ENCODE assay signal across 25 cellular contexts in genomic region chr19:1144741-1145140, GRCh38. TPM values are rescaled to one million over a fixed set of nuclear protein-coding genes. Genes with fewer than 3 reads are reported as not detected.
DNase-seq lines count a peak whose midpoint lies in the region; ATAC-seq and TF ChIP-seq lines count a peak whose summit lies in the region.
"Had no signal": no experiment of that assay in that cellular context is flagged by ENCODE, and none has a peak within 500 bp of the region (broad histone marks: within the 10 kb centered on the region; RNA-seq: fewer than 3 reads in every experiment).

No MANE protein-coding gene starts in this region.

- H3K36me3 ChIP-seq in mucosa of descending colon (ENCODE audit: low read depth), result no peaks in the 10 kb centered on the region

- DNase-seq in activated naive CD4-positive, alpha-beta T cell treated with anti-CD3 and anti-CD28 coated beads, Interleukin-2, amount 10 ng/mL, durations not matched to agents 7 days and 5 days, result no peak
- DNase-seq in activated naive CD4-positive, alpha-beta T cell treated with anti-CD3 and anti-CD28 coated beads, Interleukin-2, amount 50 U/mL, for 16 hours, result no peak
- DNase-seq in H9 (no peak), nephron progenitor cell (no peak), NCI-H524 (lab: John Stamatoyannopoulos, UW) (no peak), mucosa of descending colon (no peak)
- DNase-seq in activated naive CD8-positive, alpha-beta T cell treated with anti-CD3 and anti-CD28 coated beads, Interleukin-2, amount 10 ng/mL, durations not matched to agents 7 days and 5 days, result no peak
- DNase-seq in stimulated activated CD4-positive, alpha-beta T cell treated with anti-CD3 and anti-CD28 coated beads, Interleukin-1b, Interleukin-23, amount 100 ng/mL, for 48 hours, result no peak
- DNase-seq: brain microvascular endothelial cell; colonic mucosa; effector memory CD8-positive, alpha-beta T cell; foreskin keratinocyte; left colon; mesenchymal stem cell; NCI-H2029 treated with DMSO at 0.1 percent for 48 hours; NCI-H345; NCI-H82; stimulated activated CD4-positive, alpha-beta T cell treated with anti-CD3 and anti-CD28 coated beads, Interleukin-4, amount 100 ng/mL, for 24 hours; stomach had no signal

- no peaks in the 10 kb centered on the region for H3K4me1 ChIP-seq in H9 (ENCODE audit: insufficient read depth, low read length)
- H3K4me1 ChIP-seq in mucosa of descending colon (ENCODE audit: low read depth), result no peaks in the 10 kb centered on the region
- H3K4me1 ChIP-seq: BLaER1, colonic mucosa, foreskin keratinocyte, HAP-1, pancreas had no signal

- no peak overlapping the region for H2AK5ac ChIP-seq in H9 (ENCODE audit: insufficient read length, low read length)

- H3T11ph ChIP-seq in H9 (ENCODE audit: low read length), result no peak overlapping the region

- H3K4ac ChIP-seq in H9 (ENCODE audit: low read depth, low read length), result no peak overlapping the region

- no peak overlapping the region for H4K8ac ChIP-seq in H9 (replicated peaks; ENCODE audit: insufficient read length, low read depth, low read length)

- H2BK12ac ChIP-seq in H9 (ENCODE audit: insufficient read length, low read depth, low read length), result no peak overlapping the region

- H3K9me3 ChIP-seq in H9 (ENCODE audit: control insufficient read depth, low read depth, low read length), result no peaks in the 10 kb centered on the region
- H3K9me3 ChIP-seq in mucosa of descending colon, result no peaks in the 10 kb centered on the region
- H3K9me3 ChIP-seq: colonic mucosa, HAP-1, pancreas, stomach, tibial nerve had no signal

- no peak overlapping the region for H3K56ac ChIP-seq in H9 (ENCODE audit: insufficient read length, low read depth, low read length)

- no peaks in the 10 kb centered on the region for H4K20me1 ChIP-seq in H9 (ENCODE audit: control insufficient read depth, insufficient read depth, insufficient read length)

- no peak overlapping the region for H3K14ac ChIP-seq in H9 (ENCODE audit: insufficient read depth, low read length)

- ATAC-seq in activated naive CD8-positive, alpha-beta T cell treated with anti-CD3 and anti-CD28 coated beads, Interleukin-2, amount 10 ng/mL, durations not matched to agents 7 days and 5 days (ENCODE audit: low read depth), result no peak
- ATAC-seq in mucosa of descending colon, result no peak
- ATAC-seq: activated CD4-positive, CD25-positive, alpha-beta regulatory T cell treated with anti-CD3 and anti-CD28 coated beads, Interleukin-2, amount 50 U/mL, for 24 hours; effector memory CD8-positive, alpha-beta T cell; esophagus mucosa; foreskin keratinocyte; left colon; pancreas had no signal

- no peak overlapping the region for H3K9ac ChIP-seq in H9 (ENCODE audit: extremely low read depth, insufficient read length, low read length)
- H3K9ac ChIP-seq: BLaER1 had no signal

- no peak overlapping the region for H3K4me3 ChIP-seq in mucosa of descending colon
- H3K4me3 ChIP-seq: BLaER1, colonic mucosa, HAP-1, pancreas, stomach, tibial nerve had no signal

- no peaks in the 10 kb centered on the region for H3K27me3 ChIP-seq in H9 (ENCODE audit: insufficient read depth, low read length)
- H3K27me3 ChIP-seq: BLaER1, brain microvascular endothelial cell, colonic mucosa, foreskin keratinocyte, pancreas, stomach, tibial nerve had no signal

- intact Hi-C loops in mucosa of descending colon (cut with DNase I, micrococcal nuclease), result no loop called here

- H3K9me3 Mint-ChIP-seq in activated naive CD4-positive, alpha-beta T cell treated with anti-CD3 and anti-CD28 coated beads, Interleukin-2, amount 10 ng/mL, durations not matched to agents 7 days and 5 days, result peaks cover 2% of the 10 kb centered on the region
- peaks cover 0 to 4% of the 10 kb centered on the region in 2 experiments; a peak in 2 of 5 replicates for H3K9me3 Mint-ChIP-seq in H9
- peaks cover 4% of the 10 kb centered on the region for H3K9me3 Mint-ChIP-seq in activated naive CD8-positive, alpha-beta T cell treated with anti-CD3 and anti-CD28 coated beads, Interleukin-2, amount 10 ng/mL, durations not matched to agents 7 days and 5 days
- H3K9me3 Mint-ChIP-seq in nephron progenitor cell, result peaks cover 19% of the 10 kb centered on the region

- H3K27me3 Mint-ChIP-seq in activated naive CD4-positive, alpha-beta T cell treated with anti-CD3 and anti-CD28 coated beads, Interleukin-2, amount 10 ng/mL, durations not matched to agents 7 days and 5 days, result no peaks in the 10 kb centered on the region
- H3K27me3 Mint-ChIP-seq in H9 (ENCODE audit: low read depth) (no peaks in the 10 kb centered on the region), nephron progenitor cell (ENCODE audit: low read depth, poor library complexity) (no peaks in the 10 kb centered on the region)
- no peaks in the 10 kb centered on the region for H3K27me3 Mint-ChIP-seq in activated naive CD8-positive, alpha-beta T cell treated with anti-CD3 and anti-CD28 coated beads, Interleukin-2, amount 10 ng/mL, durations not matched to agents 7 days and 5 days
- H3K27me3 Mint-ChIP-seq: effector memory CD8-positive, alpha-beta T cell had no signal

- H2BK15ac ChIP-seq in H9 (ENCODE audit: low read depth, low read length), result no peak overlapping the region

- TF ChIP-seq CTCF in H9 (conservative IDR thresholded peaks at IDR 0.05) (no peak), nephron progenitor cell (IDR thresholded peaks at IDR 0.05) (no peak), mucosa of descending colon (IDR thresholded peaks at IDR 0.05) (no peak)

- CTCF ChIA-PET in activated naive CD4-positive, alpha-beta T cell treated with anti-CD3 and anti-CD28 coated beads, Interleukin-2, amount 10 ng/mL, durations not matched to agents 7 days and 5 days (lab: Charles Lee), result no interaction called here

- no peak overlapping the region for H3K23ac ChIP-seq in H9 (ENCODE audit: insufficient read length, low read depth, low read length)

- POLR2A ChIA-PET in activated naive CD8-positive, alpha-beta T cell treated with anti-CD3 and anti-CD28 coated beads, Interleukin-2, amount 10 ng/mL, durations not matched to agents 7 days and 5 days (lab: Charles Lee), result no interaction called here

- no peaks in the 10 kb centered on the region for H3K79me2 ChIP-seq in H9 (ENCODE audit: insufficient read depth, low read length)

- no peak overlapping the region for H3K4me3 Mint-ChIP-seq in activated naive CD4-positive, alpha-beta T cell treated with anti-CD3 and anti-CD28 coated beads, Interleukin-2, amount 10 ng/mL, durations not matched to agents 7 days and 5 days
- H3K4me3 Mint-ChIP-seq in H9, result no peak overlapping the region
- no peak overlapping the region for H3K4me3 Mint-ChIP-seq in activated naive CD8-positive, alpha-beta T cell treated with anti-CD3 and anti-CD28 coated beads, Interleukin-2, amount 10 ng/mL, durations not matched to agents 7 days and 5 days
- peak overlapping the region; percentile 52 for H3K4me3 Mint-ChIP-seq in nephron progenitor cell
- H3K4me3 Mint-ChIP-seq: effector memory CD8-positive, alpha-beta T cell had no signal

- peaks cover 37% of the 10 kb centered on the region for H3K36me3 Mint-ChIP-seq in activated naive CD4-positive, alpha-beta T cell treated with anti-CD3 and anti-CD28 coated beads, Interleukin-2, amount 10 ng/mL, durations not matched to agents 7 days and 5 days
- H3K36me3 Mint-ChIP-seq in H9 (ENCODE audit: insufficient read depth in 1 of 3, low read depth in 3 of 3) (peaks cover 27 to 36% (median 35%) of the 10 kb centered on the region in 3 experiments), nephron progenitor cell (ENCODE audit: low read depth) (peaks cover 50% of the 10 kb centered on the region)
- peaks cover 32% of the 10 kb centered on the region for H3K36me3 Mint-ChIP-seq in activated naive CD8-positive, alpha-beta T cell treated with anti-CD3 and anti-CD28 coated beads, Interleukin-2, amount 10 ng/mL, durations not matched to agents 7 days and 5 days

- H2BK120ac ChIP-seq in H9 (ENCODE audit: low read depth, low read length, poor library complexity, severe bottlenecking), result no peak overlapping the region

- no peaks in the 10 kb centered on the region for H3K4me1 Mint-ChIP-seq in activated naive CD4-positive, alpha-beta T cell treated with anti-CD3 and anti-CD28 coated beads, Interleukin-2, amount 10 ng/mL, durations not matched to agents 7 days and 5 days
- peaks cover 0 to 18% of the 10 kb centered on the region in 2 experiments; a peak in 2 of 4 replicates for H3K4me1 Mint-ChIP-seq in H9
- H3K4me1 Mint-ChIP-seq in activated naive CD8-positive, alpha-beta T cell treated with anti-CD3 and anti-CD28 coated beads, Interleukin-2, amount 10 ng/mL, durations not matched to agents 7 days and 5 days, result no peaks in the 10 kb centered on the region
- H3K4me1 Mint-ChIP-seq in nephron progenitor cell, result peaks cover 30% of the 10 kb centered on the region

- peak overlapping the region; percentile 67 for H3K27ac Mint-ChIP-seq in activated naive CD4-positive, alpha-beta T cell treated with anti-CD3 and anti-CD28 coated beads, Interleukin-2, amount 10 ng/mL, durations not matched to agents 7 days and 5 days
- H3K27ac Mint-ChIP-seq in H9 (peak overlapping the region; percentile 7 to 78 (median 46); a peak in 5 of 7 replicates), nephron progenitor cell (peak overlapping the region; percentile 95)
- peak overlapping the region; percentile 34 for H3K27ac Mint-ChIP-seq in activated naive CD8-positive, alpha-beta T cell treated with anti-CD3 and anti-CD28 coated beads, Interleukin-2, amount 10 ng/mL, durations not matched to agents 7 days and 5 days

- H3K79me1 ChIP-seq in H9 (ENCODE audit: insufficient read depth, low read depth, low read length, poor library complexity, severe bottlenecking), result no peaks in the 10 kb centered on the region

- H2AFZ ChIP-seq in H9 (ENCODE audit: low read length), result no peak overlapping the region

- no peak overlapping the region for H4K91ac ChIP-seq in H9 (ENCODE audit: insufficient read length, low read depth, low read length)

- no peak overlapping the region for H2BK5ac ChIP-seq in H9 (ENCODE audit: insufficient read length, low read length)

- no peak overlapping the region for H4K5ac ChIP-seq in H9 (ENCODE audit: insufficient read length, low read depth, low read length)

- WGBS in H9 (ENCODE audit: extremely low coverage, insufficient read length, low lambda C conversion rate), result no CpG with 5 or more reads among the region's 1 CpG

- H3K27ac ChIP-seq in H9 (ENCODE audit: insufficient read length, low read depth, low read length), result no peak overlapping the region
- H3K27ac ChIP-seq: BLaER1, brain microvascular endothelial cell, colonic mucosa, foreskin keratinocyte, pancreas, stomach, tibial nerve had no signal

- H3K23me2 ChIP-seq in H9 (ENCODE audit: insufficient read length, low read depth, low read length, poor library complexity, severe bottlenecking), result no peaks in the 10 kb centered on the region

- no peak overlapping the region for H3K18ac ChIP-seq in H9 (ENCODE audit: insufficient read length, low read depth, low read length)

- no peak overlapping the region for H3K4me2 ChIP-seq in H9 (ENCODE audit: insufficient read depth, insufficient read length, low read length)
- H3K4me2 ChIP-seq: BLaER1 had no signal

- no peak overlapping the region for H2BK20ac ChIP-seq in H9 (ENCODE audit: low read depth, low read length, poor library complexity, severe bottlenecking)

RNA-seq across cellular contexts. Expression of gene SBNO2, which starts 29.3 kb away (rescaled TPM):
- total RNA-seq in H9 (2021) (41.3 and 46.3 TPM in 2 replicates), mucosa of descending colon (10 to 100 TPM; 58.0 to 86.6 (median 74.6) TPM)
- 10 to 100 TPM; 77.7 to 90.6 TPM for total RNA-seq in activated naive CD8-positive, alpha-beta T cell treated with anti-CD3 and anti-CD28 coated beads, Interleukin-2, amount 10 ng/mL, durations not matched to agents 7 days and 5 days

RNA-seq across cellular contexts. Expression of gene GPX4, which starts 40.9 kb away (rescaled TPM):
- 355 and 363 TPM in 2 replicates for total RNA-seq in H9 (2021)
- total RNA-seq in activated naive CD8-positive, alpha-beta T cell treated with anti-CD3 and anti-CD28 coated beads, Interleukin-2, amount 10 ng/mL, durations not matched to agents 7 days and 5 days, result 100 to 1,000 TPM; 194 to 206 TPM
- total RNA-seq in mucosa of descending colon, result 100 to 1,000 TPM; 126 to 187 (median 144) TPM

RNA-seq across cellular contexts. Expression of gene POLR2E, which starts 49.6 kb away (rescaled TPM):
- total RNA-seq in H9 (2021) (261 and 272 TPM in 2 replicates), mucosa of descending colon (100 to 1,000 TPM; 108 to 138 (median 133) TPM)
- total RNA-seq in activated naive CD8-positive, alpha-beta T cell treated with anti-CD3 and anti-CD28 coated beads, Interleukin-2, amount 10 ng/mL, durations not matched to agents 7 days and 5 days, result 100 to 1,000 TPM; 142 to 163 TPM

Comparison
In these comparisons a context has a peak if more than half of its experiments do, and no peak if none do; other contexts are left out.
1. H3K27ac Mint-ChIP-seq: peak in every context shown above with its lines; median percentile 95 in nephron progenitor cell; 67 in activated naive CD4-positive, alpha-beta T cell treated with anti-CD3 and anti-CD28 coated beads, Interleukin-2, amount 10 ng/mL, durations not matched to agents 7 days and 5 days; 46 in H9; 34 in activated naive CD8-positive, alpha-beta T cell treated with anti-CD3 and anti-CD28 coated beads, Interleukin-2, amount 10 ng/mL, durations not matched to agents 7 days and 5 days.